ENCODE assay signal across 18 cellular contexts in genomic region chr3:155604126-155604525, GRCh38.
"Had no signal": no experiment of that assay in that cellular context is flagged by ENCODE, and none has a peak within 500 bp of the region (broad histone marks: within the 10 kb centered on the region; RNA-seq: fewer than 3 reads in every experiment).

No MANE protein-coding gene starts in this region.

- H3K4me1 Mint-ChIP-seq: stimulated activated memory B cell treated with anti-CD40 and anti-IgM and Interleukin-4, amounts not matched to agents 10 μg/mL and 1 μg/mL and 100 μg/mL, for 72 hours had no signal

- H3K27me3 Mint-ChIP-seq: stimulated activated memory B cell treated with anti-CD40 and anti-IgM and Interleukin-4, amounts not matched to agents 10 μg/mL and 1 μg/mL and 100 μg/mL, for 72 hours had no signal

- DNase-seq: effector memory CD4-positive, alpha-beta T cell; erythroblast; immature natural killer cell; left colon; mesendoderm; naive thymus-derived CD4-positive, alpha-beta T cell; nephron progenitor cell; psoas muscle; spleen; stimulated activated CD4-positive, alpha-beta T cell treated with anti-CD3 and anti-CD28 coated beads, Interleukin-15, amount 100 ng/mL, for 24 hours; stimulated activated CD4-positive, alpha-beta T cell treated with anti-CD3 and anti-CD28 coated beads, Interleukin-1b, Interleukin-23, amount 100 ng/mL, for 48 hours; stimulated activated CD4-positive, alpha-beta T cell treated with anti-CD3 and anti-CD28 coated beads, Interleukin-4, amount 100 ng/mL, for 24 hours; upper lobe of right lung had no signal

- ATAC-seq: gastroesophageal sphincter; left colon; naive thymus-derived CD4-positive, alpha-beta T cell; psoas muscle; sciatic nerve; stimulated activated memory B cell treated with anti-CD40 and anti-IgM and Interleukin-4, amounts not matched to agents 10 μg/mL and 1 μg/mL and 100 μg/mL, for 72 hours; upper lobe of right lung had no signal

- H3K4me3 ChIP-seq: gastroesophageal sphincter, psoas muscle, spleen, tibial nerve, upper lobe of right lung had no signal

- H3K36me3 Mint-ChIP-seq: immature natural killer cell; stimulated activated memory B cell treated with anti-CD40 and anti-IgM and Interleukin-4, amounts not matched to agents 10 μg/mL and 1 μg/mL and 100 μg/mL, for 72 hours had no signal

- H3K36me3 ChIP-seq: gastroesophageal sphincter, spleen, tibial nerve, upper lobe of right lung had no signal

- H3K27ac Mint-ChIP-seq: immature natural killer cell; naive thymus-derived CD4-positive, alpha-beta T cell; stimulated activated memory B cell treated with anti-CD40 and anti-IgM and Interleukin-4, amounts not matched to agents 10 μg/mL and 1 μg/mL and 100 μg/mL, for 72 hours; stimulated activated naive CD8-positive, alpha-beta T cell treated with anti-CD3 and anti-CD28 coated beads, Interleukin-15, Interleukin-2, amounts not matched to agents 100 ng/mL and 50 ng/mL, for 24 hours had no signal

- H3K27me3 ChIP-seq: gastroesophageal sphincter, spleen, tibial nerve, upper lobe of right lung had no signal

- H3K9me3 Mint-ChIP-seq: stimulated activated memory B cell treated with anti-CD40 and anti-IgM and Interleukin-4, amounts not matched to agents 10 μg/mL and 1 μg/mL and 100 μg/mL, for 72 hours; stimulated activated naive CD8-positive, alpha-beta T cell treated with anti-CD3 and anti-CD28 coated beads, Interleukin-15, Interleukin-2, amounts not matched to agents 100 ng/mL and 50 ng/mL, for 24 hours had no signal

- H3K4me3 Mint-ChIP-seq: immature natural killer cell; naive thymus-derived CD4-positive, alpha-beta T cell; nephron progenitor cell; stimulated activated memory B cell treated with anti-CD40 and anti-IgM and Interleukin-4, amounts not matched to agents 10 μg/mL and 1 μg/mL and 100 μg/mL, for 72 hours; stimulated activated naive CD8-positive, alpha-beta T cell treated with anti-CD3 and anti-CD28 coated beads, Interleukin-15, Interleukin-2, amounts not matched to agents 100 ng/mL and 50 ng/mL, for 24 hours had no signal
